9 cellular contexts compared by ENCODE assay signal in the genomic region with DNA sequence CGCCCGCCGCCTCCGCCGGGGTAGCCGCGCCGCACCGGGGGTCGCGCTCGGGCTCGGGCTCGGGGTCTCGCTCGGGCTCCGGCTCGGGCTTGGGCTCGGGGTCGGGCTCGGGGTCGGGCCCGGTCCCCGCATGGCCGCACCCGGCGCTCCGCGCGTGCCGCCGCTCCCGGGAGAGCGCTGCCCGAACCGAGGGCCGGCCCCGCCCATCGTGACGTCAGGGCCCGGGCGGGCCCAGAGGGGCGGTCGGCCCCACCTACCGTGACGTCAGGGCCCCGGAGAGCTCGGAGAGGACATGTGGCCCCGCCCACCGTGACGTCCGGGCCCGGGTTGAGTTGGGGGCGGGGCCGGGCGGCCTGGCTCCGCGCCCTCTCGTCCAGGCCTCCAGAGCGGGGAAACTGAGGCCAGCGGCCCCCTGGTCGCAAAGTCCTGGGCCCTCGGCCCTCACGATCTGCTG. TPM values are rescaled to one million over a fixed set of nuclear protein-coding genes. Genes with fewer than 3 reads are reported as not detected.
DNase-seq lines count a peak whose midpoint lies in the region; ATAC-seq, FAIRE-seq and TF ChIP-seq lines count a peak whose summit lies in the region.
"Had no signal": no experiment of that assay in that cellular context is flagged by ENCODE, and none has a peak within 500 bp of the region (broad histone marks: within the 10 kb centered on the region; RNA-seq: fewer than 3 reads in every experiment).

A gene with protein sequence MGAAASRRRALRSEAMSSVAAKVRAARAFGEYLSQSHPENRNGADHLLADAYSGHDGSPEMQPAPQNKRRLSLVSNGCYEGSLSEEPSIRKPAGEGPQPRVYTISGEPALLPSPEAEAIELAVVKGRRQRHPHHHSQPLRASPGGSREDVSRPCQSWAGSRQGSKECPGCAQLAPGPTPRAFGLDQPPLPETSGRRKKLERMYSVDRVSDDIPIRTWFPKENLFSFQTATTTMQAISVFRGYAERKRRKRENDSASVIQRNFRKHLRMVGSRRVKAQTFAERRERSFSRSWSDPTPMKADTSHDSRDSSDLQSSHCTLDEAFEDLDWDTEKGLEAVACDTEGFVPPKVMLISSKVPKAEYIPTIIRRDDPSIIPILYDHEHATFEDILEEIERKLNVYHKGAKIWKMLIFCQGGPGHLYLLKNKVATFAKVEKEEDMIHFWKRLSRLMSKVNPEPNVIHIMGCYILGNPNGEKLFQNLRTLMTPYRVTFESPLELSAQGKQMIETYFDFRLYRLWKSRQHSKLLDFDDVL (minus strand): TSS at position 188 of the 454 bp plus-strand sequence. CDS start 232 bp downstream, outside the sequence.

- no peaks in the 10 kb centered on the region; a peak in 1 of 4 replicates for H3K79me2 ChIP-seq in H1 (ENCODE audit: control insufficient read depth in 1 of 2, insufficient read depth in 2 of 2, low read length in 2 of 2)

- no peak for TF ChIP-seq EP300 in H1 (IDR thresholded peaks at IDR 0.05; ENCODE audit: borderline replicate concordance in 1 of 2, low read depth in 2 of 2, low read length in 2 of 2)

- H3K4me2 ChIP-seq in H1 (ENCODE audit: insufficient read depth in 1 of 2, low read depth in 2 of 2, low read length in 2 of 2) (peak within 1 kb of the TSS; percentile 75 to 93), mesenchymal stem cell (ENCODE audit: low read length, poor library complexity, severe bottlenecking) (peak within 1 kb of the TSS; percentile 92)

- POLR2A ChIA-PET in H1 (lab: Charles Lee; ENCODE audit: partially characterized antibody), result no interaction called here

- peaks cover 3% of the 10 kb centered on the region; the same call in 1 of the 2 replicates for H3K79me1 ChIP-seq in H1 (ENCODE audit: low read depth, low read length)
- peaks cover 11% of the 10 kb centered on the region for H3K79me1 ChIP-seq in mesenchymal stem cell (replicated peaks; ENCODE audit: low read length, poor library complexity, severe bottlenecking)

- CTCF ChIA-PET in H1 (lab: Charles Lee; ENCODE audit: partially characterized antibody), result interaction anchor here (0.7 kb wide), 1 partner anchor 13 kb away, joined by 3 read pairs; no protein-coding TSS in a partner anchor

- H3K27ac ChIP-seq in H1 (ENCODE audit: low read depth, low read length) (no peak within 1 kb of the TSS), mesenchymal stem cell (ENCODE audit: low read length, poor library complexity, severe bottlenecking) (no peak within 1 kb of the TSS)

- H2BK5ac ChIP-seq in H1 (ENCODE audit: low read depth, low read length), result no peak within 1 kb of the TSS
- no peak within 1 kb of the TSS for H2BK5ac ChIP-seq in mesenchymal stem cell (ENCODE audit: low read depth, low read length, poor library complexity, severe bottlenecking)

- TF ChIP-seq CTCF in H1 (IDR thresholded peaks at IDR 0.05; ENCODE audit: control extremely low read depth in 1 of 3, insufficient read depth in 1 of 3, low read depth in 1 of 3, low read length in 3 of 3), result no peak

- no peak within 1 kb of the TSS for H3K23ac ChIP-seq in H1 (ENCODE audit: insufficient read length)
- peak within 1 kb of the TSS in 1 of 2 experiments; percentile 97 for H3K23ac ChIP-seq in mesenchymal stem cell (ENCODE audit: low read length in 2 of 2)

- H2BK12ac ChIP-seq in H1 (ENCODE audit: low read depth, low read length), result peak within 1 kb of the TSS; percentile 39; the same call in 1 of the 2 replicates
- peak within 1 kb of the TSS in 1 of 2 experiments; percentile 74 for H2BK12ac ChIP-seq in mesenchymal stem cell (ENCODE audit: low read length in 2 of 2)

- TF ChIP-seq POLR2A in H1 (IDR thresholded peaks at IDR 0.05; ENCODE audit: control extremely low read depth in 1 of 2, low read depth in 2 of 2, low read length in 2 of 2), result peak in 1 of 2 experiments; percentile 68; a peak in 2 of 3 replicates

- no peak within 1 kb of the TSS for H3K56ac ChIP-seq in H1 (replicated peaks; ENCODE audit: insufficient read length, low read depth, low read length)

- H2BK15ac ChIP-seq in H1 (ENCODE audit: low read length) (peak within 1 kb of the TSS; percentile 72; the same call in 1 of the 2 replicates), mesenchymal stem cell (ENCODE audit: low read depth, poor library complexity, severe bottlenecking) (peak within 1 kb of the TSS; percentile 92)

- H3K18ac ChIP-seq in H1 (ENCODE audit: extremely low read depth, low read length) (peak within 1 kb of the TSS; percentile 78), mesenchymal stem cell (ENCODE audit: low read depth in 1 of 2, low read length in 2 of 2) (peak within 1 kb of the TSS; percentile 60 to 95)

- H2AK5ac ChIP-seq in H1 (ENCODE audit: low read depth, low read length) (no peak within 1 kb of the TSS), mesenchymal stem cell (ENCODE audit: low read length, severe bottlenecking) (peak within 1 kb of the TSS; percentile 23)

- H4K91ac ChIP-seq in H1 (replicated peaks; ENCODE audit: insufficient read length, low read length) (no peak within 1 kb of the TSS), mesenchymal stem cell (ENCODE audit: low read length) (peak within 1 kb of the TSS; percentile 88)

- H4K5ac ChIP-seq in H1 (ENCODE audit: insufficient read length, low read depth, low read length), result no peak within 1 kb of the TSS

- no peak within 1 kb of the TSS for H2BK120ac ChIP-seq in H1 (replicated peaks; ENCODE audit: low read depth, low read length)
- H2BK120ac ChIP-seq in mesenchymal stem cell (ENCODE audit: low read depth, low read length), result peak within 1 kb of the TSS; percentile 29

- H3K23me2 ChIP-seq in H1 (ENCODE audit: low read depth, low read length), result peaks cover 11% of the 10 kb centered on the region; the same call in 1 of the 2 replicates

- TF ChIP-seq RAD21 in H1 (IDR thresholded peaks at IDR 0.05 in 1 of 2, conservative IDR thresholded peaks at IDR 0.05 in 1 of 2; ENCODE audit: low read depth in 2 of 2, low read length in 2 of 2), result no peak

- H3K4ac ChIP-seq in H1 (replicated peaks; ENCODE audit: insufficient read length, low read depth, low read length) (no peak within 1 kb of the TSS), mesenchymal stem cell (ENCODE audit: low read depth in 1 of 2, low read length in 2 of 2) (peak within 1 kb of the TSS; percentile 15 to 89)

- H2BK20ac ChIP-seq in H1 (ENCODE audit: low read length), result no peak within 1 kb of the TSS

- 1% methylated on average over 22 of the region's 64 CpGs; no CpG with 5 or more reads in 1 of the 2 experiments for WGBS in H1 (ENCODE audit: extremely low coverage in 1 of 2, insufficient coverage in 1 of 2, insufficient read length in 1 of 2, insufficient replicate concordance in 2 of 2, low coverage in 1 of 2, low lambda C conversion rate in 2 of 2, missing lambda C conversion rate in 1 of 2), 2 experiments
- 0% methylated on average over 30 of the region's 64 CpGs for WGBS in mesenchymal stem cell

- peak; percentile 68 for ATAC-seq in GM19397 (IDR thresholded peaks at IDR 0.05; ENCODE audit: unreplicated experiment)

- no peak for FAIRE-seq in H1 (lab: Jason Lieb, UNC)
- FAIRE-seq: colon had no signal

- DNase-seq in CD1c-positive myeloid dendritic cell (ENCODE audit: extremely low spot score) (peak; percentile 97), HK-2 (ENCODE audit: unreplicated experiment) (peak; percentile 88), NOMO-1 treated with DMSO at 0.1 percent for 48 hours (lab: John Stamatoyannopoulos, UW; ENCODE audit: unreplicated experiment) (peak; percentile 90), H1 (ENCODE audit: low read depth in 1 of 2, low spot score in 2 of 2) (peak; percentile 47 to 97), mesenchymal stem cell (peak; percentile 88)
- peak; percentile 89 to 95 (median 93) for DNase-seq in activated CD8-positive, alpha-beta memory T cell treated with anti-CD3 and anti-CD28 coated beads for 48 hours (ENCODE audit: low read depth in 2 of 3, low spot score in 2 of 3)
- peak; percentile 89 for DNase-seq in stimulated activated CD8-positive, alpha-beta memory T cell treated with anti-CD3 and anti-CD28 coated beads, Interleukin-12 subunit alpha, Interleukin-12 subunit beta, amount 100 ng/mL, for 1 hour (ENCODE audit: low read depth)

- H3K9me3 ChIP-seq in H1 (ENCODE audit: insufficient read depth in 2 of 2, low read depth in 1 of 2, low read length in 1 of 2), result no peaks in the 10 kb centered on the region; a peak in 1 of 4 replicates
- no peaks in the 10 kb centered on the region for H3K9me3 ChIP-seq in mesenchymal stem cell (ENCODE audit: control insufficient read depth, low read length)

- H2AFZ ChIP-seq in H1 (ENCODE audit: low read length), result no peak within 1 kb of the TSS; the same call in 1 of the 2 replicates
- H2AFZ ChIP-seq in mesenchymal stem cell (ENCODE audit: low read depth, low read length), result peak within 1 kb of the TSS; percentile 83

- H4K8ac ChIP-seq in H1 (ENCODE audit: extremely low read depth, insufficient read depth, low read length) (peak within 1 kb of the TSS; percentile 79; the same call in 1 of the 2 replicates), mesenchymal stem cell (ENCODE audit: low read length) (peak within 1 kb of the TSS; percentile 83)

- H3K4me3 ChIP-seq in H1 (ENCODE audit: extremely low read depth in 1 of 4, insufficient read depth in 2 of 4, low read depth in 3 of 4, low read length in 4 of 4) (peak within 1 kb of the TSS; percentile 43 to 89 (median 54)), mesenchymal stem cell (ENCODE audit: insufficient read depth in 1 of 2, low read depth in 1 of 2, low read length in 2 of 2) (peak within 1 kb of the TSS; percentile 73 to 84)

- peaks cover 0 to 10% of the 10 kb centered on the region in 2 experiments for H4K20me1 ChIP-seq in H1 (replicated peaks in 1 of 2; ENCODE audit: control insufficient read depth in 1 of 2, insufficient read depth in 2 of 2, low read length in 2 of 2)

- peaks cover 0 to 14% (median 7%) of the 10 kb centered on the region in 4 experiments; a peak in 6 of 8 replicates for H3K36me3 ChIP-seq in H1 (ENCODE audit: control insufficient read depth in 2 of 4, insufficient read depth in 4 of 4, low read length in 3 of 4)
- H3K36me3 ChIP-seq in mesenchymal stem cell (ENCODE audit: control insufficient read depth in 1 of 2, insufficient read depth in 2 of 2, low read depth in 1 of 2, low read length in 2 of 2), result peaks cover 19 to 43% of the 10 kb centered on the region in 2 experiments

- H3K14ac ChIP-seq in H1 (ENCODE audit: insufficient read length) (no peak within 1 kb of the TSS), mesenchymal stem cell (ENCODE audit: low read length in 2 of 2) (peak within 1 kb of the TSS in 1 of 2 experiments; percentile 94)

- H3K4me1 ChIP-seq in H1 (replicated peaks in 1 of 4; ENCODE audit: control insufficient read depth in 3 of 4, insufficient read depth in 4 of 4, low read length in 3 of 4) (peaks cover 0 to 28% (median 18%) of the 10 kb centered on the region in 4 experiments; a peak in 6 of 7 replicates), mesenchymal stem cell (ENCODE audit: control insufficient read depth, insufficient read depth, low read depth, low read length) (peaks cover 57% of the 10 kb centered on the region)

- H3K9ac ChIP-seq in H1 (replicated peaks in 1 of 4; ENCODE audit: extremely low read depth in 1 of 4, low read depth in 3 of 4, low read length in 3 of 4) (peak within 1 kb of the TSS in 3 of 4 experiments; percentile 24 to 70 (median 45); a peak in 4 of 7 replicates), mesenchymal stem cell (ENCODE audit: low read length) (peak within 1 kb of the TSS; percentile 84)

- H3K27me3 ChIP-seq in H1 (replicated peaks in 1 of 4; ENCODE audit: control insufficient read depth in 3 of 4, extremely low read depth in 1 of 4, insufficient read depth in 3 of 4, low read length in 3 of 4), result peaks cover 0 to 19% (median 13%) of the 10 kb centered on the region in 4 experiments; a peak in 5 of 7 replicates
- peaks cover 0 to under 1% of the 10 kb centered on the region in 2 experiments for H3K27me3 ChIP-seq in mesenchymal stem cell (ENCODE audit: control insufficient read depth in 1 of 2, insufficient read depth in 1 of 2, low read length in 2 of 2)

RNA-seq across cellular contexts. Expression of the gene that starts here (rescaled TPM):
- 55.5 and 56.7 TPM in 2 replicates for total RNA-seq in H1 (2021; fragmentation: NEBNext Ultra II Directional; extraction: Animal tissue kit (Norgen Biotek cat#: 25700))
- 65.1 and 90.8 TPM in 2 replicates for polyA plus RNA-seq in H1 (2011; rRNA removed)
- polyA plus RNA-seq in H1 (2011; cell fraction: cytosol; rRNA removed), result 65.8 TPM
- 223 TPM for polyA plus RNA-seq in H1 (2011; cell fraction: nucleus; rRNA removed)
- polyA plus RNA-seq in H1 (2012, experiment 1 of 2), result 31.7 to 60.6 TPM (median 47.9 TPM) in 4 replicates
- polyA plus RNA-seq in H1 (2012, experiment 2 of 2), result 42.0 TPM
- polyA plus RNA-seq in H1 (2013, experiment 1 of 2), result 39.5 TPM
- polyA plus RNA-seq in H1 (2013, experiment 2 of 2), result 37.5 TPM
- polyA minus RNA-seq in H1 (2011; rRNA and poly(A)+ RNA removed), result 23.1 and 28.8 TPM in 2 replicates
- 32.0 TPM for polyA minus RNA-seq in H1 (2011; cell fraction: cytosol; rRNA and poly(A)+ RNA removed)
- polyA minus RNA-seq in H1 (2011; cell fraction: nucleus; rRNA and poly(A)+ RNA removed), result 41.2 TPM
- polyA plus RNA-seq in mesenchymal stem cell (2013, experiment 1 of 2), result 30.2 TPM
- 30.0 TPM for polyA plus RNA-seq in mesenchymal stem cell (2013, experiment 2 of 2)
